In the genomic region with DNA sequence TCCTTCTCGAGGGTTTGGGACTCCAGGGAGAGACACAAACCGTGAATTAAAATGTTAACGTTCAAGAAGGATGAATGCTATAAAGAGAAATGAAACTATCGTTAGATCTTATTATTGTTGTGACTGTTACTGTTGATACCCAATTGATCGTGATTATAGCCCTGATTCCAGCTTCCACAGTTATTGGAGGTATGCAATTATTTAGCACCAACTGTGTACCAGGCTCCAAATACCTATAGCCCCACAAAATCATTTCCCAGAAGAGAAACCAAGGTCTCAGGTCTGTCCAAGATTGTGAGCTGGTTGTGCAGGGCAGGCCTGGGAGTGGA, we compare ENCODE assay signal across 10 cellular contexts. TPM values are rescaled to one million over a fixed set of nuclear protein-coding genes. Genes with fewer than 3 reads are reported as not detected.
DNase-seq lines count a peak whose midpoint lies in the region; TF ChIP-seq lines count a peak whose summit lies in the region.
"Had no signal": no experiment of that assay in that cellular context is flagged by ENCODE, and none has a peak within 500 bp of the region (broad histone marks: within the 10 kb centered on the region; RNA-seq: fewer than 3 reads in every experiment).

No MANE protein-coding gene starts in this region.

- no peak overlapping the region for H4K5ac ChIP-seq in H9 (ENCODE audit: insufficient read length, low read depth, low read length)

- H3K9ac ChIP-seq in Loucy (ENCODE audit: low read depth, low read length, poor library complexity, severe bottlenecking) = peak overlapping the region; percentile 21
- H3K9ac ChIP-seq in mucosa of stomach (ENCODE audit: low read length) = peak overlapping the region; percentile 56
- H3K9ac ChIP-seq in H9 (ENCODE audit: extremely low read depth, insufficient read length, low read length) = no peak overlapping the region

- H3K9me3 Mint-ChIP-seq in chondrocyte (ENCODE audit: low read depth) (no peaks in the 10 kb centered on the region), H9 (no peaks in the 10 kb centered on the region; a peak in 2 of 5 replicates)
- H3K9me3 Mint-ChIP-seq: natural killer cell had no signal

- H3T11ph ChIP-seq in H9 (ENCODE audit: low read length) = no peak overlapping the region

- peaks cover 26% of the 10 kb centered on the region for H3K4me1 ChIP-seq in Loucy (ENCODE audit: insufficient read depth, low read length, poor library complexity, severe bottlenecking)
- H3K4me1 ChIP-seq in mucosa of stomach (ENCODE audit: control insufficient read depth, insufficient read depth, low read length) = peaks cover 45% of the 10 kb centered on the region
- H3K4me1 ChIP-seq in H9 (ENCODE audit: insufficient read depth, low read length) = no peaks in the 10 kb centered on the region

- H3K4me1 Mint-ChIP-seq in chondrocyte (ENCODE audit: low read depth) = peaks cover 48% of the 10 kb centered on the region
- no peaks in the 10 kb centered on the region for H3K4me1 Mint-ChIP-seq in H9

- H3K4me2 ChIP-seq in Loucy (ENCODE audit: low read depth, low read length, poor library complexity, severe bottlenecking) (no peak overlapping the region), H9 (ENCODE audit: insufficient read depth, insufficient read length, low read length) (no peak overlapping the region)

- no peak overlapping the region for H3K4me3 ChIP-seq in Loucy (ENCODE audit: low read length, poor library complexity, severe bottlenecking)
- no peak overlapping the region for H3K4me3 ChIP-seq in mucosa of stomach (ENCODE audit: low read length)

- H3K27ac ChIP-seq in temporal lobe (ENCODE audit: low read depth, low read length) = peak overlapping the region; percentile 63
- H3K27ac ChIP-seq in H9 (ENCODE audit: insufficient read length, low read depth, low read length) = no peak overlapping the region

- H3K9me2 ChIP-seq in Loucy (replicated peaks; ENCODE audit: low read depth, low read length) = no peaks in the 10 kb centered on the region

- H4K91ac ChIP-seq in H9 (ENCODE audit: insufficient read length, low read depth, low read length) = no peak overlapping the region

- H2AFZ ChIP-seq in Loucy (ENCODE audit: low read length) (no peak overlapping the region), H9 (ENCODE audit: low read length) (no peak overlapping the region)

- no peaks in the 10 kb centered on the region for H4K20me1 ChIP-seq in Loucy (ENCODE audit: insufficient read depth, low read length, poor library complexity, severe bottlenecking)
- H4K20me1 ChIP-seq in H9 (ENCODE audit: control insufficient read depth, insufficient read depth, insufficient read length) = no peaks in the 10 kb centered on the region

- no peak overlapping the region for H3K4ac ChIP-seq in H9 (ENCODE audit: low read depth, low read length)

- no peak for TF ChIP-seq CTCF in Loucy (conservative IDR thresholded peaks at IDR 0.05; ENCODE audit: low read length)
- TF ChIP-seq CTCF in chondrocyte (IDR thresholded peaks at IDR 0.05) = no peak
- TF ChIP-seq CTCF in H9 (conservative IDR thresholded peaks at IDR 0.05) = no peak

- H2BK5ac ChIP-seq in H9 (ENCODE audit: insufficient read length, low read length) = no peak overlapping the region

- no peak overlapping the region for H3K4me3 Mint-ChIP-seq in chondrocyte (ENCODE audit: unreplicated experiment)
- no peak overlapping the region for H3K4me3 Mint-ChIP-seq in H9
- H3K4me3 Mint-ChIP-seq: natural killer cell; stimulated activated effector memory CD8-positive, alpha-beta T cell treated with anti-CD3 and anti-CD28 coated beads, Interleukin-12 subunit alpha, Interleukin-12 subunit beta, amount 100 ng/mL, for 72 hours had no signal

- no peaks in the 10 kb centered on the region for H3K9me3 ChIP-seq in Loucy (ENCODE audit: insufficient read depth, low read depth, low read length)
- no peaks in the 10 kb centered on the region for H3K9me3 ChIP-seq in mucosa of stomach (ENCODE audit: control insufficient read depth, low read length)
- no peaks in the 10 kb centered on the region for H3K9me3 ChIP-seq in H9 (ENCODE audit: control insufficient read depth, low read depth, low read length)

- no peak overlapping the region for H3K23ac ChIP-seq in H9 (ENCODE audit: insufficient read length, low read depth, low read length)

- H3K36me3 Mint-ChIP-seq in chondrocyte (ENCODE audit: low read depth) = no peaks in the 10 kb centered on the region
- no peaks in the 10 kb centered on the region for H3K36me3 Mint-ChIP-seq in H9 (ENCODE audit: insufficient read depth in 1 of 3, low read depth in 3 of 3)
- H3K36me3 Mint-ChIP-seq: natural killer cell; stimulated activated effector memory CD8-positive, alpha-beta T cell treated with anti-CD3 and anti-CD28 coated beads, Interleukin-12 subunit alpha, Interleukin-12 subunit beta, amount 100 ng/mL, for 72 hours had no signal

- H3F3A ChIP-seq in Loucy (ENCODE audit: low read depth) = peaks cover 2% of the 10 kb centered on the region; the same call in 1 of the 2 replicates

- H3K23me2 ChIP-seq in H9 (ENCODE audit: insufficient read length, low read depth, low read length, poor library complexity, severe bottlenecking) = no peaks in the 10 kb centered on the region

- no peak overlapping the region for H2BK12ac ChIP-seq in H9 (ENCODE audit: insufficient read length, low read depth, low read length)

- H3K79me1 ChIP-seq in H9 (ENCODE audit: insufficient read depth, low read depth, low read length, poor library complexity, severe bottlenecking) = no peaks in the 10 kb centered on the region

- H3K36me3 ChIP-seq in Loucy (ENCODE audit: insufficient read depth, low read length) (no peaks in the 10 kb centered on the region), mucosa of stomach (ENCODE audit: control insufficient read depth, insufficient read depth, low read length) (no peaks in the 10 kb centered on the region)

- no CpG with 5 or more reads among the region's 5 CpGs for WGBS in H9 (ENCODE audit: extremely low coverage, insufficient read length, low lambda C conversion rate)

- no peak overlapping the region for H4K8ac ChIP-seq in H9 (replicated peaks; ENCODE audit: insufficient read length, low read depth, low read length)

- peak overlapping the region; percentile 87 for H3K27ac Mint-ChIP-seq in chondrocyte (ENCODE audit: unreplicated experiment)
- H3K27ac Mint-ChIP-seq in H9 = no peak overlapping the region
- H3K27ac Mint-ChIP-seq: natural killer cell; stimulated activated effector memory CD8-positive, alpha-beta T cell treated with anti-CD3 and anti-CD28 coated beads, Interleukin-12 subunit alpha, Interleukin-12 subunit beta, amount 100 ng/mL, for 72 hours had no signal

- no peaks in the 10 kb centered on the region for H3K27me3 Mint-ChIP-seq in chondrocyte (ENCODE audit: low read depth)
- H3K27me3 Mint-ChIP-seq in H9 (ENCODE audit: low read depth) = peaks cover 59% of the 10 kb centered on the region

- no peak overlapping the region for H2BK120ac ChIP-seq in H9 (ENCODE audit: low read depth, low read length, poor library complexity, severe bottlenecking)

- no peak overlapping the region for H3K14ac ChIP-seq in H9 (ENCODE audit: insufficient read depth, low read length)

- no peak overlapping the region for H2BK15ac ChIP-seq in H9 (ENCODE audit: low read depth, low read length)

- H3K27me3 ChIP-seq in Loucy (ENCODE audit: insufficient read depth, low read length, poor library complexity, severe bottlenecking) (no peaks in the 10 kb centered on the region), mucosa of stomach (ENCODE audit: control insufficient read depth, insufficient read depth, low read length) (no peaks in the 10 kb centered on the region), H9 (ENCODE audit: insufficient read depth, low read length) (no peaks in the 10 kb centered on the region; the same call in 1 of the 2 replicates)

- H3K79me2 ChIP-seq in Loucy (ENCODE audit: insufficient read depth, low read length) (no peaks in the 10 kb centered on the region), H9 (ENCODE audit: insufficient read depth, low read length) (no peaks in the 10 kb centered on the region)

- H3K18ac ChIP-seq in H9 (ENCODE audit: insufficient read length, low read depth, low read length) = no peak overlapping the region

- no peak overlapping the region for H2BK20ac ChIP-seq in H9 (ENCODE audit: low read depth, low read length, poor library complexity, severe bottlenecking)

- DNase-seq in chondrocyte (ENCODE audit: low spot score) (no peak), H9 (no peak), SIG-M5 treated with dmso at 0.1 percent for 504 hours (lab: John Stamatoyannopoulos, UW; ENCODE audit: unreplicated experiment) (no peak)
- DNase-seq in effector CD8-positive, alpha-beta T cell (lab: John Stamatoyannopoulos, UW) = no peak
- no peak for DNase-seq in activated CD4-positive, CD25-positive, alpha-beta regulatory T cell (lab: John Stamatoyannopoulos, UW)
- DNase-seq: natural killer cell had no signal

- no peak overlapping the region for H3K56ac ChIP-seq in H9 (ENCODE audit: insufficient read length, low read depth, low read length)

- no peak overlapping the region for H2AK5ac ChIP-seq in H9 (ENCODE audit: insufficient read length, low read length)

RNA-seq across cellular contexts. Expression of a gene that starts 30.1 kb away (rescaled TPM):
- total RNA-seq in chondrocyte (81.5 to 85.5 TPM (median 83.4 TPM) in 3 replicates), temporal lobe (7.1 TPM), H9 (2021) (5.6 and 8.0 TPM in 2 replicates)
